Comparison of ENCODE assay signal across 26 cellular contexts in the genomic region with DNA sequence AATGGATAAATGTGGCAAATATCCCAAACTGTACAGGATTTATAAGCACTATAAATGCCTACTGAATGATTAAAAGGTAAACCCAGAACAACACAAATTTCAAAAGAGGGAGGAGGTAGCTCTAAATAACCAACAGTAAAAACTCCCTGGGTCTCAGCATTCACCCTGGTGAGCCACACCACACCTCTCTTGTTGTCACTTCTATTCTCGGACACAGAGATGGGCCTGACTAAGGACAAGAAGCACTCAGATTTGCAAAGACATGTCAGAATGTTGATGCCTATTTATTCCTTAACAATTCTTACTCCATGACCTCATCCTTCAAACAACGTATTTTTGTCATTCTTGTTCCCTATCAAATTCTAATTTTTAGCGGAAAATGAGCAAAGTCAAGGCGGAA.
"Had no signal": no experiment of that assay in that cellular context is flagged by ENCODE, and none has a peak within 500 bp of the region (broad histone marks: within the 10 kb centered on the region; RNA-seq: fewer than 3 reads in every experiment).

No MANE protein-coding gene starts in this region.

- H3K36me3 ChIP-seq: cardiac muscle cell, MG63 had no signal

- H3K4me3 ChIP-seq: cardiac muscle cell, MG63, SK-N-MC had no signal

- H3K27ac Mint-ChIP-seq: activated CD4-positive, alpha-beta T cell treated with anti-CD3 and anti-CD28 coated beads, Interleukin-2, amount 10 ng/mL, durations not matched to agents 24 days and 14 days; activated CD8-positive, alpha-beta T cell treated with anti-CD3 and anti-CD28 coated beads for 36 hours; activated naive CD8-positive, alpha-beta T cell treated with anti-CD3 and anti-CD28 coated beads for 36 hours; activated T-cell treated with anti-CD3 and anti-CD28 coated beads, Interleukin-2, amount 50 U/mL, for 72 hours; activated T-helper 17 cell treated with anti-CD3 and anti-CD28 coated beads, Interleukin-2, amount 50 U/mL, for 72 hours; T-helper 2 cell treated with Interferon-gamma antibody and Interleukin-4, amounts not matched to agents 5 μg/mL and 100 μg/mL, for 36 hours had no signal

- H3K27ac ChIP-seq: cardiac muscle cell, SK-N-MC had no signal

- ATAC-seq: activated CD8-positive, alpha-beta T cell treated with anti-CD3 and anti-CD28 coated beads for 36 hours; activated T-cell treated with anti-CD3 and anti-CD28 coated beads, Interleukin-2, amount 50 U/mL, for 72 hours; activated T-helper 17 cell treated with anti-CD3 and anti-CD28 coated beads, Interleukin-2, amount 50 U/mL, for 72 hours had no signal

- H3K27me3 Mint-ChIP-seq: activated CD4-positive, alpha-beta T cell treated with anti-CD3 and anti-CD28 coated beads, Interleukin-2, amount 10 ng/mL, durations not matched to agents 24 days and 14 days had no signal

- H3K27me3 ChIP-seq: cardiac muscle cell, MG63 had no signal

- H3K4me1 Mint-ChIP-seq: activated CD4-positive, alpha-beta T cell treated with anti-CD3 and anti-CD28 coated beads, Interleukin-2, amount 10 ng/mL, durations not matched to agents 24 days and 14 days; activated naive CD8-positive, alpha-beta T cell treated with anti-CD3 and anti-CD28 coated beads for 36 hours; activated T-helper 17 cell treated with anti-CD3 and anti-CD28 coated beads, Interleukin-2, amount 50 U/mL, for 72 hours had no signal

- DNase-seq: activated CD4-positive, alpha-beta T cell treated with anti-CD3 and anti-CD28 coated beads, Interleukin-2, amount 10 ng/mL, durations not matched to agents 24 days and 14 days; activated CD4-positive, alpha-beta T cell treated with anti-CD3 and anti-CD28 coated beads, Interleukin-2, amount 50 U/mL, for 4 hours; activated CD8-positive, alpha-beta T cell treated with anti-CD3 and anti-CD28 coated beads for 36 hours; activated effector memory CD4-positive, alpha-beta T cell treated with anti-CD3 and anti-CD28 coated beads, Interleukin-2, amount 50 U/mL, for 16 hours; activated naive CD4-positive, alpha-beta T cell; activated naive CD4-positive, alpha-beta T cell treated with anti-CD3 and anti-CD28 coated beads, Interleukin-2, amount 50 U/mL, for 16 hours; activated naive CD8-positive, alpha-beta T cell treated with anti-CD3 and anti-CD28 coated beads for 36 hours; activated T-cell treated with anti-CD3 and anti-CD28 coated beads, Interleukin-2, amount 50 U/mL, for 1 hour; activated T-cell treated with anti-CD3 and anti-CD28 coated beads, Interleukin-2, amount 50 U/mL, for 72 hours; amniotic stem cell; aorta; Kasumi-1; KG1; MG63; NCI-H1048; NCI-H1105 treated with DMSO at 0.1 percent for 48 hours; NCI-H1436; NCI-H1694; NCI-H1930; NCI-H345; NCI-H524 treated with DMSO at 0.1 percent for 48 hours; Right ventricle myocardium superior had no signal

- H3K4me3 Mint-ChIP-seq: activated CD4-positive, alpha-beta T cell treated with anti-CD3 and anti-CD28 coated beads, Interleukin-2, amount 10 ng/mL, durations not matched to agents 24 days and 14 days; activated CD8-positive, alpha-beta T cell treated with anti-CD3 and anti-CD28 coated beads for 36 hours; activated naive CD8-positive, alpha-beta T cell treated with anti-CD3 and anti-CD28 coated beads for 36 hours; activated T-cell treated with anti-CD3 and anti-CD28 coated beads, Interleukin-2, amount 50 U/mL, for 72 hours; activated T-helper 17 cell treated with anti-CD3 and anti-CD28 coated beads, Interleukin-2, amount 50 U/mL, for 72 hours; T-helper 2 cell treated with Interferon-gamma antibody and Interleukin-4, amounts not matched to agents 5 μg/mL and 100 μg/mL, for 36 hours had no signal

- H3K36me3 Mint-ChIP-seq: activated naive CD8-positive, alpha-beta T cell treated with anti-CD3 and anti-CD28 coated beads for 36 hours had no signal

- H3K9me3 ChIP-seq: MG63 had no signal
